In genomic region chr5:891117-891836, GRCh38 we compare ENCODE assay signal across 8 cellular contexts. TPM values are rescaled to one million over a fixed set of nuclear protein-coding genes. Genes with fewer than 3 reads are reported as not detected.
DNase-seq lines count a peak whose midpoint lies in the region; ATAC-seq lines count a peak whose summit lies in the region.

No MANE protein-coding gene starts in this region.

- WGBS in iPS DF 6.9 (ENCODE audit: insufficient coverage, insufficient read length) = no CpG with 5 or more reads among the region's 34 CpGs

- DNase-seq in activated naive CD4-positive, alpha-beta T cell treated with anti-CD3 and anti-CD28 coated beads for 36 hours = no peak
- DNase-seq in activated naive CD4-positive, alpha-beta T cell treated with anti-CD3 and anti-CD28 coated beads, Interleukin-2, amount 50 U/mL, for 16 hours = no peak
- DNase-seq in T-helper 17 cell = no peak
- no peak for DNase-seq in iPS DF 6.9 (ENCODE audit: low read depth, low spot score)
- no peak for DNase-seq in stimulated activated effector memory CD8-positive, alpha-beta T cell treated with anti-CD3 and anti-CD28 coated beads, Interleukin-12 subunit alpha, Interleukin-12 subunit beta, amount 100 ng/mL, for 72 hours (ENCODE audit: low spot score in 2 of 2)
- no peak for DNase-seq in inferior parietal cortex (ENCODE audit: extremely low spot score)
- DNase-seq in epidermal melanocyte (ENCODE audit: insufficient read length, low spot score) = no peak

- H3K4me3 ChIP-seq in iPS DF 6.9 (ENCODE audit: low read length) = peak overlapping the region; percentile 95; the same call in 1 of the 2 replicates

- H3K9me3 ChIP-seq in T-helper 17 cell (ENCODE audit: control insufficient read depth, low read length, poor library complexity, severe bottlenecking) = no peaks in the 10 kb centered on the region
- no peaks in the 10 kb centered on the region for H3K9me3 ChIP-seq in iPS DF 6.9 (ENCODE audit: control insufficient read depth, insufficient read depth, low read length)

- H3K9me3 Mint-ChIP-seq in activated naive CD4-positive, alpha-beta T cell treated with anti-CD3 and anti-CD28 coated beads for 36 hours = no peaks in the 10 kb centered on the region
- no peaks in the 10 kb centered on the region for H3K9me3 Mint-ChIP-seq in stimulated activated effector memory CD8-positive, alpha-beta T cell treated with anti-CD3 and anti-CD28 coated beads, Interleukin-12 subunit alpha, Interleukin-12 subunit beta, amount 100 ng/mL, for 72 hours

- intact Hi-C loops in activated naive CD4-positive, alpha-beta T cell treated with anti-CD3 and anti-CD28 coated beads for 36 hours (cut with micrococcal nuclease) = loop anchor here (5.0 kb wide), 1 partner anchor 439 kb away; no protein-coding TSS in a partner anchor

- H3K36me3 ChIP-seq in iPS DF 6.9 (ENCODE audit: control insufficient read depth, insufficient read depth, low read length) = peaks cover 18% of the 10 kb centered on the region

- CTCF ChIA-PET in activated naive CD4-positive, alpha-beta T cell treated with anti-CD3 and anti-CD28 coated beads for 36 hours (lab: Charles Lee) = no interaction called here

- no peak overlapping the region for H3K27ac ChIP-seq in iPS DF 6.9 (ENCODE audit: low read length)

- H3K4me1 ChIP-seq in iPS DF 6.9 (ENCODE audit: control insufficient read depth, insufficient read depth, low read length) = peaks cover 5% of the 10 kb centered on the region; the same call in 1 of the 2 replicates

- no peak for ATAC-seq in T-helper 17 cell
- no peak for ATAC-seq in stimulated activated effector memory CD8-positive, alpha-beta T cell treated with anti-CD3 and anti-CD28 coated beads, Interleukin-12 subunit alpha, Interleukin-12 subunit beta, amount 100 ng/mL, for 72 hours
- ATAC-seq in GM19351 (IDR thresholded peaks at IDR 0.05; ENCODE audit: unreplicated experiment) = no peak

- H3K27me3 ChIP-seq in iPS DF 6.9 (ENCODE audit: control insufficient read depth, insufficient read depth, low read length) = no peaks in the 10 kb centered on the region

- H3K27me3 Mint-ChIP-seq in activated naive CD4-positive, alpha-beta T cell treated with anti-CD3 and anti-CD28 coated beads for 36 hours (ENCODE audit: low read depth) = no peaks in the 10 kb centered on the region
- no peaks in the 10 kb centered on the region for H3K27me3 Mint-ChIP-seq in T-helper 17 cell

- H3K36me3 Mint-ChIP-seq in activated naive CD4-positive, alpha-beta T cell treated with anti-CD3 and anti-CD28 coated beads for 36 hours (ENCODE audit: low read depth) = peaks cover 47% of the 10 kb centered on the region
- H3K36me3 Mint-ChIP-seq in T-helper 17 cell (ENCODE audit: low read depth) = peaks cover 6% of the 10 kb centered on the region
- peaks cover 72% of the 10 kb centered on the region for H3K36me3 Mint-ChIP-seq in stimulated activated effector memory CD8-positive, alpha-beta T cell treated with anti-CD3 and anti-CD28 coated beads, Interleukin-12 subunit alpha, Interleukin-12 subunit beta, amount 100 ng/mL, for 72 hours

- peaks cover 35% of the 10 kb centered on the region for H3K4me1 Mint-ChIP-seq in activated naive CD4-positive, alpha-beta T cell treated with anti-CD3 and anti-CD28 coated beads for 36 hours (ENCODE audit: low read depth)
- H3K4me1 Mint-ChIP-seq in T-helper 17 cell = peaks cover 12% of the 10 kb centered on the region
- H3K4me1 Mint-ChIP-seq in stimulated activated effector memory CD8-positive, alpha-beta T cell treated with anti-CD3 and anti-CD28 coated beads, Interleukin-12 subunit alpha, Interleukin-12 subunit beta, amount 100 ng/mL, for 72 hours = peaks cover 44% of the 10 kb centered on the region

- peak overlapping the region; percentile 87 for H3K4me3 Mint-ChIP-seq in activated naive CD4-positive, alpha-beta T cell treated with anti-CD3 and anti-CD28 coated beads for 36 hours
- H3K4me3 Mint-ChIP-seq in T-helper 17 cell = peak overlapping the region; percentile 86
- peak overlapping the region; percentile 78 for H3K4me3 Mint-ChIP-seq in stimulated activated effector memory CD8-positive, alpha-beta T cell treated with anti-CD3 and anti-CD28 coated beads, Interleukin-12 subunit alpha, Interleukin-12 subunit beta, amount 100 ng/mL, for 72 hours

- peak overlapping the region; percentile 77 for H3K27ac Mint-ChIP-seq in activated naive CD4-positive, alpha-beta T cell treated with anti-CD3 and anti-CD28 coated beads for 36 hours
- peak overlapping the region; percentile 98 for H3K27ac Mint-ChIP-seq in T-helper 17 cell
- H3K27ac Mint-ChIP-seq in stimulated activated effector memory CD8-positive, alpha-beta T cell treated with anti-CD3 and anti-CD28 coated beads, Interleukin-12 subunit alpha, Interleukin-12 subunit beta, amount 100 ng/mL, for 72 hours = peak overlapping the region; percentile 77

RNA-seq across cellular contexts. Expression of gene BRD9, which starts 1.3 kb away (rescaled TPM):
- total RNA-seq in activated naive CD4-positive, alpha-beta T cell treated with anti-CD3 and anti-CD28 coated beads for 36 hours = 10 to 100 TPM; 42.4 to 45.4 TPM
- 100 to 1,000 TPM; 179 to 200 TPM for total RNA-seq in T-helper 17 cell

RNA-seq across cellular contexts. Expression of gene TRIP13, which starts 1.4 kb away (rescaled TPM):
- total RNA-seq in activated naive CD4-positive, alpha-beta T cell treated with anti-CD3 and anti-CD28 coated beads for 36 hours = 10 to 100 TPM; 24.0 to 29.9 TPM
- 1 to 10 TPM; 1.0 to 2.6 TPM for total RNA-seq in T-helper 17 cell

RNA-seq across cellular contexts. Expression of gene ZDHHC11, which starts 40.5 kb away (rescaled TPM):
- 1 to 10 TPM; 3.6 TPM for total RNA-seq in activated naive CD4-positive, alpha-beta T cell treated with anti-CD3 and anti-CD28 coated beads for 36 hours
- 10 to 100 TPM; 27.7 to 37.1 TPM for total RNA-seq in T-helper 17 cell

Comparison
In these comparisons a context has a peak if more than half of its experiments do, and no peak if none do; other contexts are left out.
1. RNA of gene TRIP13, which starts 1.4 kb away (total RNA-seq): 24.0 to 29.9 TPM in activated naive CD4-positive, alpha-beta T cell treated with anti-CD3 and anti-CD28 coated beads for 36 hours; 1.0 to 2.6 TPM in T-helper 17 cell; every median in the first group is over 4 times any median in the second.
2. RNA of gene ZDHHC11, which starts 40.5 kb away (total RNA-seq): 27.7 to 37.1 TPM in T-helper 17 cell; 3.6 TPM in activated naive CD4-positive, alpha-beta T cell treated with anti-CD3 and anti-CD28 coated beads for 36 hours; every median in the first group is over 4 times any median in the second.
3. Peak in every context shown above with its lines, with median percentiles within 50 percentile points of each other: H3K27ac Mint-ChIP-seq and H3K4me3 Mint-ChIP-seq.